ENCODE assay signal across 8 cellular contexts in the genomic region with DNA sequence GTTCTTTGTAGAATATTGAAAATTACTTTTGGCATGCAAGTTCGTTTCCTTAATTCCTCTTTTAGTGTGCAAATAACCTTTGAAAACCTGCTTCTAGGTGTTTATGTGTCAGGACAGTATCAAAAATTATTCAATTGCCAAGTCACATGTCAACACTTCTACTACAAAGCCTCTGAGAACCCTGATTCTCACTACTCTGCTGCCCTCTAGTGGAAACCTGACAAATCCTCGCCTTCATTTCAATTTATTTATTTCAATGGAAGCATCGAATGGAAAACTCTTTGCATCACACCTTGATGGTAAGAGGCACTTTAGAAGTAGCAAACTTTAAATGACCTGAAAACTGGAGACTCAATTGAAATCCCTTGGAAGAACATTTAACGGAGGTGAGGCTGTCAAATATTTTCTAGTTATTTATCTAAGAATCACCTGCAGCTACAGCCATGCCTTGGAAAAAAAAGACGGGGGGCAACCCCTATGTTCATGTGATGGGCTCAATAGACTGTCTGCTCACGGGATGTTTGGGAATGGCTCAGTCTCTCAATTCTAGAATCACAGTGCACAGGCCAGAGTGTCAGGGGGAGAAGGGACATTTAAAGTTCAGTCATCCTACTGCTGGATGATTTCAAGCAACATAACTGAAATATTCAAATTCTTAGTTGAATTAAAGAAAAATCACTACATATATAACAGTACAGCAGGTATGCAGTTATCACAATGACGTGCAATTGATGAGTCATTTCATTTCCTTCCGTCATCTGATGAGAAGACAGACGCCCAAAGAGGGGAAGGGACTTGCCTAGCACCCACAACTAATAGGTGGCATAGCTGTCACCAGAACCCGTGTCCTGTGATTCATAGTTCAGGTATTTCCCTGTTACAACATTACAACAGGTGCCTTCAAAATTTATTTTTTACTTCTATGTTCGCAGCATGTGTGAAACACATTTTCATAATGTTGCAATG.
DNase-seq lines count a peak whose midpoint lies in the region; ATAC-seq and TF ChIP-seq lines count a peak whose summit lies in the region.

No MANE protein-coding gene starts in this region.

- peaks cover 0 to 8% (median 0%) of the 10 kb centered on the region in 4 donors for H3K27me3 ChIP-seq in esophagus muscularis mucosa

- H3K4me3 ChIP-seq in esophagus muscularis mucosa: no peak overlapping the region

- no peak overlapping the region for H3K27ac Mint-ChIP-seq in neural crest cell (ENCODE audit: unreplicated experiment)

- no peaks in the 10 kb centered on the region for H3K36me3 ChIP-seq in esophagus muscularis mucosa

- intact Hi-C loops in esophagus muscularis mucosa (cut with DNase I): loop anchor here (10.0 kb wide), 1 partner anchor 158 kb away; no protein-coding TSS in a partner anchor

- no peaks in the 10 kb centered on the region for H3K36me3 Mint-ChIP-seq in neural crest cell (ENCODE audit: low read depth)

- in situ Hi-C loops in Caki2 (cut with HindIII; ENCODE audit: low pct_unique_long_range_greater_than_20kb, low sequenced_read_pairs): no loop called here

- peak; percentile 62 for ATAC-seq in GM19328 (IDR thresholded peaks at IDR 0.05; ENCODE audit: unreplicated experiment)
- no peak for ATAC-seq in GM18505 (IDR thresholded peaks at IDR 0.05; ENCODE audit: unreplicated experiment)

- H3K4me3 Mint-ChIP-seq in neural crest cell: no peak overlapping the region

- TF ChIP-seq EP300 in esophagus muscularis mucosa (IDR thresholded peaks at IDR 0.05): no peak

- DNase-seq in Caki2 (ENCODE audit: low read depth) (peak; percentile 36), NCI-H1092 treated with DMSO at 0.1 percent for 48 hours (lab: John Stamatoyannopoulos, UW) (peak; percentile 83), SK-N-DZ (ENCODE audit: low spot score) (peak; percentile 81), esophagus muscularis mucosa (ENCODE audit: extremely low spot score) (no peak), neural crest cell (ENCODE audit: low read depth, low spot score) (peak; percentile 48)
- DNase-seq in activated CD8-positive, alpha-beta memory T cell treated with anti-CD3 and anti-CD28 coated beads, Interleukin-2, amount 50 U/mL, for 4 hours: no peak

- H3K4me1 Mint-ChIP-seq in neural crest cell: peaks cover 6% of the 10 kb centered on the region

- TF ChIP-seq POLR2A in esophagus muscularis mucosa (IDR thresholded peaks at IDR 0.05; ENCODE audit: low read depth) (no peak), GM18505 (IDR thresholded peaks at IDR 0.05; ENCODE audit: borderline replicate concordance, extremely low read depth, insufficient read depth, insufficient read length) (no peak)

- WGBS in esophagus muscularis mucosa: 35% methylated on average over 11 of the region's 11 CpGs

- no peak overlapping the region for H3K27ac ChIP-seq in esophagus muscularis mucosa (replicated peaks in 1 of 4)

- TF ChIP-seq CTCF in esophagus muscularis mucosa (IDR thresholded peaks at IDR 0.05): peak; percentile 39 to 67 (median 56)
- peak; percentile 86 for TF ChIP-seq CTCF in neural crest cell (conservative IDR thresholded peaks at IDR 0.05)

- peaks cover 25% of the 10 kb centered on the region for H3K27me3 Mint-ChIP-seq in neural crest cell (ENCODE audit: low read depth)

- no peaks in the 10 kb centered on the region for H3K4me1 ChIP-seq in esophagus muscularis mucosa

- no peaks in the 10 kb centered on the region for H3K9me3 ChIP-seq in esophagus muscularis mucosa

- peaks cover 6% of the 10 kb centered on the region for H3K9me3 Mint-ChIP-seq in neural crest cell

Comparison
In these comparisons a context has a peak if more than half of its experiments do, and no peak if none do; other contexts are left out.
1. DNase-seq: peak in Caki2 (single experiment), NCI-H1092 treated with DMSO at 0.1 percent for 48 hours (single experiment), SK-N-DZ (single experiment) and neural crest cell (single experiment); none in esophagus muscularis mucosa (single experiment) and activated CD8-positive, alpha-beta memory T cell treated with anti-CD3 and anti-CD28 coated beads, Interleukin-2, amount 50 U/mL, for 4 hours (single experiment).